ENCODE assay signal across 25 cellular contexts in genomic region chr6:33714385-33715040, GRCh38. TPM values are rescaled to one million over a fixed set of nuclear protein-coding genes. Genes with fewer than 3 reads are reported as not detected.
DNase-seq lines count a peak whose midpoint lies in the region; ATAC-seq and TF ChIP-seq lines count a peak whose summit lies in the region.
"Had no signal": no experiment of that assay in that cellular context is flagged by ENCODE, and none has a peak within 500 bp of the region (broad histone marks: within the 10 kb centered on the region; RNA-seq: fewer than 3 reads in every experiment).

No MANE protein-coding gene starts in this region.

- intact Hi-C loops in prostate gland (cut with DNase I): loop anchor here (5.0 kb wide), 1 partner anchor 48 kb away; no protein-coding TSS in a partner anchor
- intact Hi-C loops in activated naive CD4-positive, alpha-beta T cell treated with anti-CD3 and anti-CD28 coated beads for 36 hours (cut with micrococcal nuclease): loop anchor here (10.0 kb wide), 1 partner anchor 440 kb away; no protein-coding TSS in a partner anchor

- no peak overlapping the region for H3K4me3 ChIP-seq in prostate gland
- H3K4me3 ChIP-seq: coronary artery, left lung, SK-N-MC, thoracic aorta had no signal

- no peaks in the 10 kb centered on the region for H3K27me3 Mint-ChIP-seq in activated naive CD4-positive, alpha-beta T cell treated with anti-CD3 and anti-CD28 coated beads for 36 hours (ENCODE audit: low read depth)
- H3K27me3 Mint-ChIP-seq: stimulated activated naive CD8-positive, alpha-beta T cell treated with anti-CD3 and anti-CD28 coated beads, Interleukin-15, amount 100 ng/mL, for 72 hours had no signal

- H3K4me1 ChIP-seq in prostate gland (replicated peaks): peaks cover 32% of the 10 kb centered on the region
- H3K4me1 ChIP-seq: parathyroid adenoma had no signal

- no peak for ATAC-seq in HG03097 (IDR thresholded peaks at IDR 0.05; ENCODE audit: low FRiP score, unreplicated experiment)
- ATAC-seq: activated CD8-positive, alpha-beta memory T cell treated with anti-CD3 and anti-CD28 coated beads, Interleukin-2, amount 10 ng/mL, durations not matched to agents 7 days and 5 days; activated T-cell treated with anti-CD3 and anti-CD28 coated beads, Interleukin-2, amount 50 U/mL, for 4 hours; left lung; PC-3; right cardiac atrium; stimulated activated naive CD8-positive, alpha-beta T cell treated with anti-CD3 and anti-CD28 coated beads, Interleukin-15, amount 100 ng/mL, for 72 hours had no signal

- H3K27ac Mint-ChIP-seq in activated naive CD4-positive, alpha-beta T cell treated with anti-CD3 and anti-CD28 coated beads for 36 hours: no peak overlapping the region
- H3K27ac Mint-ChIP-seq: activated CD8-positive, alpha-beta memory T cell treated with anti-CD3 and anti-CD28 coated beads, Interleukin-2, amount 10 ng/mL, durations not matched to agents 7 days and 5 days; CD14-positive monocyte; stimulated activated naive CD8-positive, alpha-beta T cell treated with anti-CD3 and anti-CD28 coated beads, Interleukin-15, amount 100 ng/mL, for 72 hours had no signal

- 88% methylated on average over 7 of the region's 7 CpGs for WGBS in prostate gland

- CTCF ChIA-PET in activated naive CD4-positive, alpha-beta T cell treated with anti-CD3 and anti-CD28 coated beads for 36 hours (lab: Charles Lee): interaction anchor here (0.9 to 3.7 kb wide), 3 partner anchors 13 to 313 kb away, joined by 3 to 17 read pairs (median 3); no protein-coding TSS in a partner anchor

- no peak for TF ChIP-seq POLR2A in prostate gland (IDR thresholded peaks at IDR 0.05)

- DNase-seq in KG1 (lab: John Stamatoyannopoulos, UW): peak; percentile 17
- DNase-seq in prostate gland (ENCODE audit: low spot score): no peak
- no peak for DNase-seq in dermis blood vessel endothelial cell
- DNase-seq in activated naive CD4-positive, alpha-beta T cell treated with anti-CD3 and anti-CD28 coated beads for 36 hours: no peak
- DNase-seq: activated CD8-positive, alpha-beta memory T cell treated with anti-CD3 and anti-CD28 coated beads, Interleukin-2, amount 10 ng/mL, durations not matched to agents 7 days and 5 days; activated gamma-delta T cell treated with Interleukin-2 at 50 U/mL for 16 hours; activated T-cell treated with anti-CD3 and anti-CD28 coated beads, Interleukin-2, amount 50 U/mL, for 4 hours; erythroblast; glutamatergic neuron; left lung; NCI-H146; NCI-H2107; PC-3; stimulated activated naive CD8-positive, alpha-beta T cell treated with anti-CD3 and anti-CD28 coated beads, Interleukin-15, amount 100 ng/mL, for 72 hours had no signal

- H3K9me3 Mint-ChIP-seq in activated naive CD4-positive, alpha-beta T cell treated with anti-CD3 and anti-CD28 coated beads for 36 hours: no peaks in the 10 kb centered on the region
- H3K9me3 Mint-ChIP-seq: activated T-cell treated with anti-CD3 and anti-CD28 coated beads, Interleukin-2, amount 50 U/mL, for 4 hours; stimulated activated naive CD8-positive, alpha-beta T cell treated with anti-CD3 and anti-CD28 coated beads, Interleukin-15, amount 100 ng/mL, for 72 hours had no signal

- H3K4me1 Mint-ChIP-seq in activated naive CD4-positive, alpha-beta T cell treated with anti-CD3 and anti-CD28 coated beads for 36 hours (ENCODE audit: low read depth): peaks cover 16% of the 10 kb centered on the region

- no peaks in the 10 kb centered on the region for H3K36me3 ChIP-seq in prostate gland
- H3K36me3 ChIP-seq: left lung, thoracic aorta had no signal

- H3K27ac ChIP-seq in C4-2B (peak overlapping the region; percentile 92), VCaP (peak overlapping the region; percentile 98), prostate gland (peak overlapping the region; percentile 53 to 76)
- H3K27ac ChIP-seq: coronary artery, left lung, parathyroid adenoma, SK-N-MC, thoracic aorta had no signal

- H3K36me3 Mint-ChIP-seq in activated naive CD4-positive, alpha-beta T cell treated with anti-CD3 and anti-CD28 coated beads for 36 hours (ENCODE audit: low read depth): peaks cover 10% of the 10 kb centered on the region
- H3K36me3 Mint-ChIP-seq: CD14-positive monocyte had no signal

- no peaks in the 10 kb centered on the region for H3K27me3 ChIP-seq in prostate gland (replicated peaks; ENCODE audit: insufficient read depth)
- H3K27me3 ChIP-seq: left lung had no signal

- H3K9me3 ChIP-seq in prostate gland: no peaks in the 10 kb centered on the region
- H3K9me3 ChIP-seq: left lung, thoracic aorta had no signal

- no peak overlapping the region for H3K4me3 Mint-ChIP-seq in activated naive CD4-positive, alpha-beta T cell treated with anti-CD3 and anti-CD28 coated beads for 36 hours
- H3K4me3 Mint-ChIP-seq: activated CD8-positive, alpha-beta memory T cell treated with anti-CD3 and anti-CD28 coated beads, Interleukin-2, amount 10 ng/mL, durations not matched to agents 7 days and 5 days; activated T-cell treated with anti-CD3 and anti-CD28 coated beads, Interleukin-2, amount 50 U/mL, for 4 hours; CD14-positive monocyte; stimulated activated naive CD8-positive, alpha-beta T cell treated with anti-CD3 and anti-CD28 coated beads, Interleukin-15, amount 100 ng/mL, for 72 hours had no signal

- TF ChIP-seq CTCF in C4-2B (conservative IDR thresholded peaks at IDR 0.05) (no peak), VCaP (conservative IDR thresholded peaks at IDR 0.05) (no peak), prostate gland (IDR thresholded peaks at IDR 0.05) (peak in 1 of 4 experiments; percentile 4)

RNA-seq across cellular contexts. Expression of gene UQCC2, which starts 3.0 kb away (rescaled TPM):
- total RNA-seq in prostate gland: 10 to 100 TPM; 24.5 to 25.7 TPM
- total RNA-seq in dermis blood vessel endothelial cell: 9.4 and 12.3 TPM in 2 replicates
- total RNA-seq in activated naive CD4-positive, alpha-beta T cell treated with anti-CD3 and anti-CD28 coated beads for 36 hours: 100 to 1,000 TPM; 199 to 205 TPM

RNA-seq across cellular contexts. Expression of gene IP6K3, which starts 32.2 kb away (rescaled TPM):
- total RNA-seq in prostate gland: 1 to 10 TPM; 2.5 to 3.1 TPM
- under 0.01 and 0.05 TPM in 2 replicates for total RNA-seq in dermis blood vessel endothelial cell
- not detected for total RNA-seq in activated naive CD4-positive, alpha-beta T cell treated with anti-CD3 and anti-CD28 coated beads for 36 hours
- total RNA-seq: activated CD8-positive, alpha-beta memory T cell treated with anti-CD3 and anti-CD28 coated beads, Interleukin-2, amount 10 ng/mL, durations not matched to agents 7 days and 5 days; activated T-cell treated with anti-CD3 and anti-CD28 coated beads, Interleukin-2, amount 50 U/mL, for 4 hours; NCI-H460; PC-3; T-helper 1 cell treated with Interleukin-12 subunit alpha and Interleukin-12 subunit beta and Interleukin-4 antibody, amounts not matched to agents 30 ng/mL and 1 ng/mL, for 36 hours had no signal

Comparison
In these comparisons a context has a peak if more than half of its experiments do, and no peak if none do; other contexts are left out.
1. RNA of gene UQCC2, which starts 3.0 kb away (total RNA-seq): 199 to 205 TPM in activated naive CD4-positive, alpha-beta T cell treated with anti-CD3 and anti-CD28 coated beads for 36 hours; 24.5 to 25.7 TPM in prostate gland and 9.4 to 12.3 TPM in dermis blood vessel endothelial cell; every median in the first group is over 4 times any median in the second.
2. Peak in every context shown above with its lines, with median percentiles within 50 percentile points of each other: H3K27ac ChIP-seq.